Comparison of ENCODE assay signal across 28 cellular contexts in the genomic region with DNA sequence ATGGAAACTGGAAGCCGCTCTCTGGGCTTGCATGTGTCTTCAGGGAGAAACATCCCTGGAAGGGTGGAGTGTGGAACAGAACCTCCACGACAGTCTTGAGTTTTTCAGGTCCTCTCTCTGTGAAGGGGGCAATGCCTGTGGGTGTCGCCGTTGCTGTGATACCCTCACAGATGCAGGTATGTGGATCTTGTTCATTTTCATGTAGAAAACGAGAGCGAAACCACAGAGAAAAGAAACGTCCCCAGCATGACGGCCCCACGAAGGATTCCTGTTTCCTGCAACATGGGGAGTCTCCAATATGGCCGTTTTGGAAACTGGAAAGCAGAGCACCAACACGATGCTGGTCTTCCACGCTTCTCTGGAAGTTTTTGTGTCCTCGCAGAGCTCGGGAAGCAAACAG.
"Had no signal": no experiment of that assay in that cellular context is flagged by ENCODE, and none has a peak within 500 bp of the region (broad histone marks: within the 10 kb centered on the region; RNA-seq: fewer than 3 reads in every experiment).

No MANE protein-coding gene starts in this region.

- H3K27ac ChIP-seq: Peyer's patch, SJSA1 had no signal

- DNase-seq: Kasumi-1, KG1, MG63, MV-4-11, NCI-H1092, NCI-H1105, NCI-H1417 treated with DMSO at 0.1 percent for 48 hours, NCI-H1436 treated with DMSO at 0.1 percent for 48 hours, NCI-H1694 treated with DMSO at 0.1 percent for 48 hours, NCI-H187 treated with DMSO at 0.1 percent for 48 hours, NCI-H2029, NCI-H2081, NCI-H2107, NCI-H2171, NCI-H226, NCI-H446 treated with DMSO at 0.1 percent for 48 hours, NCI-H510A, NCI-H524, NCI-H526, NCI-H69, NCI-H748 treated with DMSO at 0.1 percent for 48 hours, NCI-H82, Peyer's patch, Right ventricle myocardium superior, RPMI8226, SHP77 treated with DMSO at 0.1 percent for 48 hours, SW 1271 had no signal

- H3K4me1 ChIP-seq: Peyer's patch, SJSA1 had no signal

- H3K36me3 ChIP-seq: MG63, Peyer's patch, SJSA1 had no signal

- H3K27me3 ChIP-seq: MG63, Peyer's patch, SJSA1 had no signal

- H3K9me3 ChIP-seq: MG63, SJSA1 had no signal

- H3K4me3 ChIP-seq: MG63, Peyer's patch, SJSA1 had no signal
